ENCODE assay signal across 20 cellular contexts in the genomic region with DNA sequence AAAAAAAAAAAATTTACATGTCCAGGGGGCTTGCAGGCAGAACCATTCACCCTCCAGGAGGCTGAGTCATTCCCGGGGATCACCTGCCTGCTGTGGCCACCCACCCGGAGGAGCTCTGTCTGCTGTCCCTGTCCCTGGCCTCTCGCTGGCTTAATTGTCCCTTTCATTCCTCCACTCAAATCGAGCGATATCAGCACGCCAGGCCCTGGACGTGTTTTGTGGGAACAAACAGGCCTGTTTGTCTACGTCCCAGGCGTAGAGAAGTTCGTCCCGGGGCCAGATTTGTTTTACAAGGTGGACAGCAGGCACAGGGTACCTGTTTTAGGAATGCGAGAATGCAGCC. TPM values are rescaled to one million over a fixed set of nuclear protein-coding genes. Genes with fewer than 3 reads are reported as not detected.
DNase-seq lines count a peak whose midpoint lies in the region; ATAC-seq and TF ChIP-seq lines count a peak whose summit lies in the region.
"Had no signal": no experiment of that assay in that cellular context is flagged by ENCODE, and none has a peak within 500 bp of the region (broad histone marks: within the 10 kb centered on the region; RNA-seq: fewer than 3 reads in every experiment).

No MANE protein-coding gene starts in this region.

- ATAC-seq in activated CD8-positive, alpha-beta memory T cell treated with anti-CD3 and anti-CD28 coated beads, Interleukin-2, amount 10 ng/mL, durations not matched to agents 7 days and 5 days: no peak
- ATAC-seq: pancreas had no signal

- POLR2A ChIA-PET in HEK293 (lab: Yijun Ruan, JAX): interaction anchor here (0.6 kb wide), 1 partner anchor 1933 kb away, joined by 3 read pairs; no protein-coding TSS in a partner anchor

- peaks cover 24% of the 10 kb centered on the region for H3K4me1 Mint-ChIP-seq in endodermal cell
- H3K4me1 Mint-ChIP-seq in progenitor cell of endocrine pancreas (ENCODE audit: low read depth): peaks cover 28% of the 10 kb centered on the region
- no peaks in the 10 kb centered on the region for H3K4me1 Mint-ChIP-seq in activated CD8-positive, alpha-beta memory T cell treated with anti-CD3 and anti-CD28 coated beads, Interleukin-2, amount 10 ng/mL, durations not matched to agents 7 days and 5 days

- H3K4me1 ChIP-seq in HEK293 (ENCODE audit: control insufficient read depth, insufficient read depth, low read length) (peaks cover 7% of the 10 kb centered on the region), endodermal cell (ENCODE audit: control insufficient read depth, insufficient read depth, low read length) (no peaks in the 10 kb centered on the region)

- H3K27ac Mint-ChIP-seq in endodermal cell (peak overlapping the region; percentile 88), progenitor cell of endocrine pancreas (peak overlapping the region; percentile 94)
- no peak overlapping the region for H3K27ac Mint-ChIP-seq in activated CD8-positive, alpha-beta memory T cell treated with anti-CD3 and anti-CD28 coated beads, Interleukin-2, amount 10 ng/mL, durations not matched to agents 7 days and 5 days

- TF ChIP-seq CTCF in HEK293 (tag by site-specific recombination; IDR thresholded peaks at IDR 0.05): no peak
- TF ChIP-seq CTCF in endodermal cell (conservative IDR thresholded peaks at IDR 0.05): no peak
- TF ChIP-seq CTCF in progenitor cell of endocrine pancreas (IDR thresholded peaks at IDR 0.05; ENCODE audit: unreplicated experiment): no peak

- H3K27me3 Mint-ChIP-seq in endodermal cell (ENCODE audit: insufficient read depth) (peaks cover 8% of the 10 kb centered on the region), progenitor cell of endocrine pancreas (peaks cover 4% of the 10 kb centered on the region)
- H3K27me3 Mint-ChIP-seq in activated CD8-positive, alpha-beta memory T cell treated with anti-CD3 and anti-CD28 coated beads, Interleukin-2, amount 10 ng/mL, durations not matched to agents 7 days and 5 days: peaks cover 4% of the 10 kb centered on the region

- 66 to 78% methylated on average over 11 to 12 of the region's 12 CpGs for WGBS in endodermal cell (ENCODE audit: insufficient coverage in 1 of 2, insufficient read length in 1 of 2), 2 experiments

- no peaks in the 10 kb centered on the region for H3K36me3 ChIP-seq in HEK293 (ENCODE audit: control insufficient read depth in 2 of 2, insufficient read depth in 1 of 2, low read length in 2 of 2)
- no peaks in the 10 kb centered on the region for H3K36me3 ChIP-seq in endodermal cell (ENCODE audit: control insufficient read depth, insufficient read depth, low read length)
- H3K36me3 ChIP-seq: HAP-1, pancreas had no signal

- H3K36me3 Mint-ChIP-seq in endodermal cell (ENCODE audit: low read depth) (no peaks in the 10 kb centered on the region), progenitor cell of endocrine pancreas (ENCODE audit: insufficient read depth) (no peaks in the 10 kb centered on the region)
- no peaks in the 10 kb centered on the region for H3K36me3 Mint-ChIP-seq in activated CD8-positive, alpha-beta memory T cell treated with anti-CD3 and anti-CD28 coated beads, Interleukin-2, amount 10 ng/mL, durations not matched to agents 7 days and 5 days

- H3K27ac ChIP-seq in HEK293 (ENCODE audit: extremely low read depth, low read depth, low read length) (no peak overlapping the region), endodermal cell (ENCODE audit: low read depth, low read length) (no peak overlapping the region)
- H3K27ac ChIP-seq: HL-60, pancreas, skin epidermis had no signal

- H3K9ac ChIP-seq in endodermal cell (ENCODE audit: extremely low read depth, low read length, poor library complexity, severe bottlenecking): no peak overlapping the region

- no peaks in the 10 kb centered on the region for H3K27me3 ChIP-seq in endodermal cell (ENCODE audit: control insufficient read depth, insufficient read depth, low read length, poor library complexity, severe bottlenecking)
- H3K27me3 ChIP-seq: pancreas had no signal

- H3K9me3 ChIP-seq in HEK293 (ENCODE audit: control insufficient read depth, insufficient read depth, low read depth, low read length) (no peaks in the 10 kb centered on the region), endodermal cell (ENCODE audit: control insufficient read depth, low read length) (no peaks in the 10 kb centered on the region)
- H3K9me3 ChIP-seq: HAP-1, pancreas had no signal

- DNase-seq in endodermal cell (no peak), progenitor cell of endocrine pancreas (ENCODE audit: low spot score, unreplicated experiment) (no peak), NK-92 (lab: John Stamatoyannopoulos, UW; ENCODE audit: unreplicated experiment) (no peak)
- no peak for DNase-seq in activated CD8-positive, alpha-beta memory T cell treated with anti-CD3 and anti-CD28 coated beads, Interleukin-2, amount 10 ng/mL, durations not matched to agents 7 days and 5 days
- DNase-seq: AML-193; COR-L47; KBM-7; MV-4-11; NCI-H187; NCI-H226; pancreas; stimulated activated CD4-positive, alpha-beta T cell treated with anti-CD3 and anti-CD28 coated beads, Interleukin-4, amount 100 ng/mL, for 4 hours had no signal

- H3K4me3 Mint-ChIP-seq in endodermal cell (no peak overlapping the region), progenitor cell of endocrine pancreas (ENCODE audit: low read depth) (peak overlapping the region; percentile 24)
- H3K4me3 Mint-ChIP-seq in activated CD8-positive, alpha-beta memory T cell treated with anti-CD3 and anti-CD28 coated beads, Interleukin-2, amount 10 ng/mL, durations not matched to agents 7 days and 5 days: no peak overlapping the region

- H3K9me3 Mint-ChIP-seq in endodermal cell (no peaks in the 10 kb centered on the region), progenitor cell of endocrine pancreas (ENCODE audit: low read depth) (no peaks in the 10 kb centered on the region)
- no peaks in the 10 kb centered on the region for H3K9me3 Mint-ChIP-seq in activated CD8-positive, alpha-beta memory T cell treated with anti-CD3 and anti-CD28 coated beads, Interleukin-2, amount 10 ng/mL, durations not matched to agents 7 days and 5 days (ENCODE audit: low read depth)

- H3K4me3 ChIP-seq in HEK293 (ENCODE audit: low read depth, low read length) (no peak overlapping the region), endodermal cell (ENCODE audit: low read length) (no peak overlapping the region)
- H3K4me3 ChIP-seq: HAP-1, lung, pancreas, skin epidermis had no signal

- CTCF ChIA-PET in HEK293 (lab: Yijun Ruan, JAX): interaction anchor here (0.7 to 3.7 kb wide), 4 partner anchors 11 to 262 kb away, joined by 3 to 28 read pairs (median 6); no protein-coding TSS in a partner anchor
- CTCF ChIA-PET in activated CD8-positive, alpha-beta memory T cell treated with anti-CD3 and anti-CD28 coated beads, Interleukin-2, amount 10 ng/mL, durations not matched to agents 7 days and 5 days (lab: Charles Lee): interaction anchor here (1.0 to 1.1 kb wide), 2 partner anchors 36 to 67 kb away, joined by 3 read pairs; no protein-coding TSS in a partner anchor

TF ChIP-seq in HEK293, 187 proteins besides CTCF, POLR2A, EP300 and RAD21:
- TF ChIP-seq SP2 (tag by site-specific recombination; IDR thresholded peaks at IDR 0.05): no peak
- TF ChIP-seq ZNF335 (tag by site-specific recombination; conservative IDR thresholded peaks at IDR 0.05): peak; percentile 21; the same call in 1 of the 2 replicates
- TF ChIP-seq ZIC2 (tag by site-specific recombination; IDR thresholded peaks at IDR 0.05): peak; percentile 51; the same call in 1 of the 2 replicates
- peak; percentile 75 for TF ChIP-seq GLIS1 (tag by site-specific recombination; IDR thresholded peaks at IDR 0.05)
- TF ChIP-seq ZBTB8A (tag by site-specific recombination; IDR thresholded peaks at IDR 0.05): no peak

RNA-seq across cellular contexts. Expression of gene SULT2B1, which starts 21.2 kb away (rescaled TPM):
- total RNA-seq in endodermal cell (1 to 10 TPM in 1 of 2 donors, under 1 TPM in 1; 0.35 to 2.4 TPM), progenitor cell of endocrine pancreas (not detected in 2 replicates)
- polyA plus RNA-seq in endodermal cell (2013, experiment 1 of 2): 0.18 TPM
- polyA plus RNA-seq in endodermal cell (2013, experiment 2 of 2): 0.29 TPM
- total RNA-seq in activated CD8-positive, alpha-beta memory T cell treated with anti-CD3 and anti-CD28 coated beads, Interleukin-2, amount 10 ng/mL, durations not matched to agents 7 days and 5 days: not detected
- total RNA-seq: glomerular endothelial cell, myocyte, subcutaneous adipose tissue had no signal

RNA-seq across cellular contexts. Expression of gene SPACA4, which starts 33.4 kb away (rescaled TPM):
- not detected for total RNA-seq in endodermal cell
- not detected for polyA plus RNA-seq in endodermal cell (2013, experiment 1 of 2)
- not detected for polyA plus RNA-seq in endodermal cell (2013, experiment 2 of 2)
- not detected in 2 replicates for total RNA-seq in progenitor cell of endocrine pancreas
- not detected for total RNA-seq in activated CD8-positive, alpha-beta memory T cell treated with anti-CD3 and anti-CD28 coated beads, Interleukin-2, amount 10 ng/mL, durations not matched to agents 7 days and 5 days
- total RNA-seq: glomerular endothelial cell, lung, myocyte, pancreas, subcutaneous adipose tissue had no signal

RNA-seq across cellular contexts. Expression of gene FAM83E, which starts 41.7 kb away (rescaled TPM):
- total RNA-seq in endodermal cell: 1 to 10 TPM; 4.4 to 5.7 TPM
- 0.36 TPM for polyA plus RNA-seq in endodermal cell (2013, experiment 1 of 2)
- polyA plus RNA-seq in endodermal cell (2013, experiment 2 of 2): 0.37 TPM
- 3.8 and 4.3 TPM in 2 replicates for total RNA-seq in progenitor cell of endocrine pancreas
- total RNA-seq in activated CD8-positive, alpha-beta memory T cell treated with anti-CD3 and anti-CD28 coated beads, Interleukin-2, amount 10 ng/mL, durations not matched to agents 7 days and 5 days: 1 to 10 TPM; 2.8 to 4.1 TPM
- total RNA-seq: glomerular endothelial cell, subcutaneous adipose tissue had no signal

RNA-seq across cellular contexts. Expression of gene RPL18, which starts 45.8 kb away (rescaled TPM):
- 1,000 to 10,000 TPM; 1,531 to 1,574 TPM for total RNA-seq in endodermal cell
- polyA plus RNA-seq in endodermal cell (2013, experiment 1 of 2): 1,384 TPM
- 1,252 TPM for polyA plus RNA-seq in endodermal cell (2013, experiment 2 of 2)
- 1,379 and 1,392 TPM in 2 replicates for total RNA-seq in progenitor cell of endocrine pancreas
- 1,000 to 10,000 TPM; 1,413 to 1,465 TPM for total RNA-seq in activated CD8-positive, alpha-beta memory T cell treated with anti-CD3 and anti-CD28 coated beads, Interleukin-2, amount 10 ng/mL, durations not matched to agents 7 days and 5 days

RNA-seq across cellular contexts. Expression of gene SPHK2, which starts 46.2 kb away (rescaled TPM):
- 100 to 1,000 TPM in 1 of 2 donors, 10 to 100 TPM in 1; 99.5 to 114 TPM for total RNA-seq in endodermal cell
- polyA plus RNA-seq in endodermal cell (2013, experiment 1 of 2): 31.4 TPM
- polyA plus RNA-seq in endodermal cell (2013, experiment 2 of 2): 30.6 TPM
- total RNA-seq in progenitor cell of endocrine pancreas: 137 and 138 TPM in 2 replicates
- 10 to 100 TPM; 37.3 to 43.4 TPM for total RNA-seq in activated CD8-positive, alpha-beta memory T cell treated with anti-CD3 and anti-CD28 coated beads, Interleukin-2, amount 10 ng/mL, durations not matched to agents 7 days and 5 days
